Comparison of ENCODE assay signal across 19 cellular contexts in genomic region chr17:64458756-64459155, GRCh38. TPM values are rescaled to one million over a fixed set of nuclear protein-coding genes. Genes with fewer than 3 reads are reported as not detected.
A peak's percentile ranks its signal among the peaks of the same experiment; 100 is the strongest.
DNase-seq lines count a peak whose midpoint lies in the region; ATAC-seq, FAIRE-seq and TF ChIP-seq lines count a peak whose summit lies in the region.
"Had no signal": no experiment of that assay in that cellular context is flagged by ENCODE, and none has a peak within 500 bp of the region (broad histone marks: within the 10 kb centered on the region; RNA-seq: fewer than 3 reads in every experiment).

No MANE protein-coding gene starts in this region.

- H3K9me3 Mint-ChIP-seq in dendritic cell treated with granulocyte-macrophage colony-stimulating factor and Interleukin-4, amounts not matched to agents 40 ng/mL and 50 ng/mL, for 4 days: no peaks in the 10 kb centered on the region
- no peaks in the 10 kb centered on the region for H3K9me3 Mint-ChIP-seq in neural crest cell
- H3K9me3 Mint-ChIP-seq: CD4-positive, alpha-beta memory T cell had no signal

- no peak overlapping the region for H3K4me3 ChIP-seq in right cardiac atrium (ENCODE audit: low read length)
- no peak overlapping the region for H3K4me3 ChIP-seq in right atrium auricular region
- no peak overlapping the region for H3K4me3 ChIP-seq in aorta (ENCODE audit: low read length in 2 of 2)
- no peak overlapping the region for H3K4me3 ChIP-seq in kidney (ENCODE audit: low read length in 2 of 2)
- H3K4me3 ChIP-seq: Peyer's patch had no signal

- FAIRE-seq in kidney (lab: Jason Lieb, UNC): no peak

- peaks cover 51% of the 10 kb centered on the region for H3K4me1 Mint-ChIP-seq in dendritic cell treated with granulocyte-macrophage colony-stimulating factor and Interleukin-4, amounts not matched to agents 40 ng/mL and 50 ng/mL, for 4 days (ENCODE audit: low read depth)
- H3K4me1 Mint-ChIP-seq in neural crest cell: no peaks in the 10 kb centered on the region

- 91% methylated on average over 8 of the region's 8 CpGs for WGBS in right cardiac atrium
- WGBS in aorta, 2 donors: 91% methylated on average over 8 of the region's 8 CpGs

- H3K36me3 Mint-ChIP-seq in dendritic cell treated with granulocyte-macrophage colony-stimulating factor and Interleukin-4, amounts not matched to agents 40 ng/mL and 50 ng/mL, for 4 days (ENCODE audit: low read depth): peaks cover 91% of the 10 kb centered on the region
- H3K36me3 Mint-ChIP-seq in neural crest cell (ENCODE audit: low read depth): no peaks in the 10 kb centered on the region
- H3K36me3 Mint-ChIP-seq: CD4-positive, alpha-beta memory T cell had no signal

- TF ChIP-seq CTCF in right atrium auricular region (IDR thresholded peaks at IDR 0.05) (no peak), neural crest cell (conservative IDR thresholded peaks at IDR 0.05) (no peak), kidney (IDR thresholded peaks at IDR 0.05; ENCODE audit: borderline replicate concordance, extremely low read depth, insufficient read depth) (no peak)

- H3K27ac Mint-ChIP-seq in dendritic cell treated with granulocyte-macrophage colony-stimulating factor and Interleukin-4, amounts not matched to agents 40 ng/mL and 50 ng/mL, for 4 days: peak overlapping the region; percentile 82
- H3K27ac Mint-ChIP-seq in neural crest cell (ENCODE audit: unreplicated experiment): peak overlapping the region; percentile 9

- H3K27me3 ChIP-seq in right cardiac atrium (ENCODE audit: control insufficient read depth, insufficient read depth) (no peaks in the 10 kb centered on the region), right atrium auricular region (no peaks in the 10 kb centered on the region), aorta (ENCODE audit: control insufficient read depth in 1 of 2, insufficient read depth in 2 of 2, low read length in 1 of 2) (no peaks in the 10 kb centered on the region)
- H3K27me3 ChIP-seq: BE2C, Peyer's patch had no signal

- no peak overlapping the region for H3K9ac ChIP-seq in kidney (ENCODE audit: low read length in 2 of 2)

- H3K36me3 ChIP-seq in right atrium auricular region (no peaks in the 10 kb centered on the region), aorta (ENCODE audit: control insufficient read depth in 1 of 2, insufficient read depth in 2 of 2, low read length in 1 of 2) (no peaks in the 10 kb centered on the region), kidney (ENCODE audit: control insufficient read depth in 1 of 2, insufficient read depth in 2 of 2, low read length in 2 of 2) (no peaks in the 10 kb centered on the region)
- H3K36me3 ChIP-seq: BE2C, Peyer's patch had no signal

- H3K4me1 ChIP-seq in right cardiac atrium (ENCODE audit: control insufficient read depth, insufficient read depth, low read length): no peaks in the 10 kb centered on the region
- H3K4me1 ChIP-seq in right atrium auricular region: no peaks in the 10 kb centered on the region
- H3K4me1 ChIP-seq in aorta (ENCODE audit: control insufficient read depth in 1 of 2, insufficient read depth in 2 of 2, low read length in 2 of 2): no peaks in the 10 kb centered on the region
- peaks cover 0 to 2% of the 10 kb centered on the region in 2 donors for H3K4me1 ChIP-seq in kidney (ENCODE audit: control insufficient read depth in 1 of 2, insufficient read depth in 1 of 2, low read depth in 1 of 2, low read length in 2 of 2)
- H3K4me1 ChIP-seq: BE2C had no signal

- intact Hi-C loops in right cardiac atrium (cut with DNase I): no loop called here
- intact Hi-C loops in dendritic cell treated with granulocyte-macrophage colony-stimulating factor and Interleukin-4, amounts not matched to agents 40 ng/mL and 50 ng/mL, for 4 days (cut with micrococcal nuclease): no loop called here
- intact Hi-C loops in aorta (cut with DNase I): no loop called here
- intact Hi-C loops in kidney (cut with DNase I): no loop called here

- DNase-seq in right cardiac atrium (no peak), right atrium auricular region (ENCODE audit: low spot score) (no peak), neural crest cell (ENCODE audit: low read depth, low spot score) (no peak), aorta (no peak), kidney (no peak)
- DNase-seq: BE2C; CD4-positive, alpha-beta memory T cell; DMS153; GF-D8; GOT3; NCI-H1417; NCI-H187; NCI-H524 treated with DMSO at 0.1 percent for 48 hours; Peyer's patch had no signal

- no peak overlapping the region for H3K27ac ChIP-seq in right cardiac atrium (ENCODE audit: low read length)
- no peak overlapping the region for H3K27ac ChIP-seq in right atrium auricular region
- H3K27ac ChIP-seq in aorta (ENCODE audit: low read depth in 1 of 2, low read length in 2 of 2): no peak overlapping the region
- no peak overlapping the region for H3K27ac ChIP-seq in kidney (ENCODE audit: low read depth in 2 of 2, low read length in 2 of 2)
- H3K27ac ChIP-seq: 22Rv1, Peyer's patch had no signal

- ATAC-seq in right cardiac atrium: peak; percentile 10 to 26
- peak; percentile 26 for ATAC-seq in aorta (ENCODE audit: low FRiP score)
- ATAC-seq in GM21526 (IDR thresholded peaks at IDR 0.05; ENCODE audit: low FRiP score, unreplicated experiment): no peak
- no peak for ATAC-seq in GM21529 (IDR thresholded peaks at IDR 0.05; ENCODE audit: unreplicated experiment)

- no peaks in the 10 kb centered on the region for H3K9me3 ChIP-seq in right cardiac atrium (ENCODE audit: control insufficient read depth, low read length)
- no peaks in the 10 kb centered on the region for H3K9me3 ChIP-seq in right atrium auricular region
- H3K9me3 ChIP-seq in aorta (ENCODE audit: control insufficient read depth, low read length): no peaks in the 10 kb centered on the region
- H3K9me3 ChIP-seq in kidney (ENCODE audit: control insufficient read depth in 1 of 2, low read length in 2 of 2): no peaks in the 10 kb centered on the region
- H3K9me3 ChIP-seq: BE2C, Peyer's patch had no signal

- H3K4me3 Mint-ChIP-seq in dendritic cell treated with granulocyte-macrophage colony-stimulating factor and Interleukin-4, amounts not matched to agents 40 ng/mL and 50 ng/mL, for 4 days: no peak overlapping the region
- H3K4me3 Mint-ChIP-seq in neural crest cell: no peak overlapping the region

- H3K27me3 Mint-ChIP-seq in dendritic cell treated with granulocyte-macrophage colony-stimulating factor and Interleukin-4, amounts not matched to agents 40 ng/mL and 50 ng/mL, for 4 days: no peaks in the 10 kb centered on the region
- H3K27me3 Mint-ChIP-seq in neural crest cell (ENCODE audit: low read depth): no peaks in the 10 kb centered on the region
- H3K27me3 Mint-ChIP-seq: CD4-positive, alpha-beta memory T cell had no signal

RNA-seq across cellular contexts. Expression of gene MILR1, which starts 9.8 kb away (rescaled TPM):
- total RNA-seq in right cardiac atrium (1 to 10 TPM; 1.9 to 6.6 (median 5.3) TPM), right atrium auricular region (1 to 10 TPM; 2.4 to 5.0 TPM), neural crest cell (not detected in 2 replicates), aorta (10 to 100 TPM; 13.0 to 29.8 TPM), kidney (17.8 TPM)
- polyA plus RNA-seq in right cardiac atrium (2.5 TPM), aorta (10 to 100 TPM; 12.0 TPM), kidney (ENCODE audit: insufficient read depth, low read depth, low replicate concordance) (2.2 TPM)
- total RNA-seq: SK-MEL-5 had no signal
- polyA plus RNA-seq: CD4-positive, alpha-beta memory T cell had no signal

RNA-seq across cellular contexts. Expression of gene POLG2, which starts 38.1 kb away (rescaled TPM):
- total RNA-seq in right cardiac atrium (1 to 10 TPM; 7.2 to 9.0 (median 8.2) TPM), right atrium auricular region (1 to 10 TPM; 2.7 to 3.3 TPM), neural crest cell (27.6 and 28.6 TPM in 2 replicates), aorta (10 to 100 TPM; 12.8 to 20.6 TPM), kidney (18.4 TPM)
- polyA plus RNA-seq in right cardiac atrium (5.4 TPM), aorta (10 to 100 TPM; 10.0 to 19.2 TPM), kidney (ENCODE audit: insufficient read depth, low read depth, low replicate concordance) (9.0 TPM)

RNA-seq across cellular contexts. Expression of gene DDX5, which starts 47.3 kb away (rescaled TPM):
- total RNA-seq in right cardiac atrium: 100 to 1,000 TPM; 366 to 573 (median 420) TPM
- 312 TPM for polyA plus RNA-seq in right cardiac atrium
- total RNA-seq in right atrium auricular region: 100 to 1,000 TPM; 215 to 620 TPM
- 905 and 941 TPM in 2 replicates for total RNA-seq in neural crest cell
- total RNA-seq in aorta: 100 to 1,000 TPM; 901 to 936 TPM
- polyA plus RNA-seq in aorta: 100 to 1,000 TPM; 213 to 952 TPM
- 769 TPM for total RNA-seq in kidney
- 343 TPM for polyA plus RNA-seq in kidney (ENCODE audit: insufficient read depth, low read depth, low replicate concordance)

RNA-seq across cellular contexts. Expression of gene CEP95, which starts 48.0 kb away (rescaled TPM):
- total RNA-seq in right cardiac atrium (10 to 100 TPM; 16.3 to 23.3 (median 19.4) TPM), right atrium auricular region (10 to 100 TPM; 15.8 to 19.9 TPM), neural crest cell (64.1 and 64.7 TPM in 2 replicates), aorta (10 to 100 TPM; 39.7 to 49.8 TPM), kidney (49.3 TPM)
- polyA plus RNA-seq in right cardiac atrium (15.6 TPM), aorta (10 to 100 TPM; 22.7 to 96.4 TPM), kidney (ENCODE audit: insufficient read depth, low read depth, low replicate concordance) (25.3 TPM)

Comparison
In these comparisons a context has a peak if more than half of its experiments do, and no peak if none do; other contexts are left out.
1. ATAC-seq: peak in right cardiac atrium (2 of 2) and aorta (single experiment); none in GM21526 (single experiment) and GM21529 (single experiment).